Comparison of ENCODE assay signal across 14 cellular contexts in the genomic region with DNA sequence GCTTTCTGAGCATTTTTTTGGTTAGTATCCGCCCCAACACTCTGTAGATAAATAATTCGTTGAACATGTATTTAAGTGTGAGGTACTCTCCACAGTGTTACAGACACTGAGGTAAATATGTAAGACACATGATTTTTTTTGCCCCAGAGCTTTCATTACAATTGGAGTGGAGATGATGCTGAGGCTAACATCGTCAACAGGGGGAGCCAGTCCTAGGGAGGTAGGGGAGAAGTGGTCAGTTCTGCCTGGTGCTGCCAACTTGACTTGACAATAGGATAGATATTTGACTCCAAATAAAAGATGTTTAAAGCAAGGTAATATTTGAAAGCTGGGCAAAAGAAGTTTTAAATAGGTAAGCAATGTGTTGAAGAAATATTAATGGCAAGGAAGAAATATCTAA.
DNase-seq lines count a peak whose midpoint lies in the region; ATAC-seq and TF ChIP-seq lines count a peak whose summit lies in the region.
"Had no signal": no experiment of that assay in that cellular context is flagged by ENCODE, and none has a peak within 500 bp of the region (broad histone marks: within the 10 kb centered on the region; RNA-seq: fewer than 3 reads in every experiment).

No MANE protein-coding gene starts in this region.

- H3K4me3 ChIP-seq in GM12864 (ENCODE audit: low read depth, low read length) (no peak overlapping the region), liver (ENCODE audit: low read depth in 1 of 3, low read length in 3 of 3) (no peak overlapping the region)
- H3K4me3 ChIP-seq: left lung had no signal

- WGBS in liver: 35% methylated on average over 3 of the region's 3 CpGs

- TF ChIP-seq RAD21 in liver (IDR thresholded peaks at IDR 0.05): peak; percentile 8 to 10

- no peak overlapping the region for H3K9ac ChIP-seq in liver (ENCODE audit: low read depth in 1 of 2, low read length in 2 of 2)

- peak; percentile 10 for TF ChIP-seq CTCF in GM12864 (IDR thresholded peaks at IDR 0.05; ENCODE audit: low read depth, low read length, missing control alignments)
- TF ChIP-seq CTCF in liver (IDR thresholded peaks at IDR 0.05; ENCODE audit: low read depth, low read length, missing input control): no peak

- H3K27ac ChIP-seq in liver (ENCODE audit: low read depth in 1 of 2, low read length in 2 of 2): no peak overlapping the region
- H3K27ac ChIP-seq: left lung, neutrophil had no signal

- H3K36me3 ChIP-seq in liver (ENCODE audit: control insufficient read depth in 4 of 4, insufficient read depth in 3 of 4, low read depth in 1 of 4, low read length in 3 of 4): no peaks in the 10 kb centered on the region
- H3K36me3 ChIP-seq: left lung, neutrophil had no signal

- peak; percentile 30; the same call in 1 of the 3 replicates for ATAC-seq in SK-N-SH treated with all-trans-retinoic acid at 6 μM for 48 hours
- ATAC-seq in HG02763 (IDR thresholded peaks at IDR 0.05; ENCODE audit: unreplicated experiment): no peak
- ATAC-seq: left lung had no signal

- peaks cover 0 to 2% (median 0%) of the 10 kb centered on the region in 4 donors for H3K27me3 ChIP-seq in liver (ENCODE audit: control insufficient read depth in 4 of 4, insufficient read depth in 4 of 4, low read length in 3 of 4)
- H3K27me3 ChIP-seq: left lung, neutrophil had no signal

- no peaks in the 10 kb centered on the region for H3K4me1 ChIP-seq in liver (ENCODE audit: control insufficient read depth in 4 of 4, insufficient read depth in 4 of 4, low read length in 3 of 4)
- H3K4me1 ChIP-seq: left lung had no signal

- no peaks in the 10 kb centered on the region for H3K9me3 ChIP-seq in liver (ENCODE audit: control insufficient read depth in 4 of 4, low read length in 3 of 4)
- H3K9me3 ChIP-seq: left lung, neutrophil had no signal

- no peak for DNase-seq in GM12864 (ENCODE audit: low read depth)
- DNase-seq in KBM-7: peak; percentile 25
- DNase-seq in DMS153 (lab: John Stamatoyannopoulos, UW): no peak
- DNase-seq in foreskin melanocyte: no peak
- DNase-seq: activated T-cell treated with anti-CD3 and anti-CD28 coated beads, Interleukin-2, amount 50 U/mL, for 1 hour; amniotic stem cell; DMS79 treated with DMSO at 0.1 percent for 48 hours; left lung; NCI-H2029; small intestine had no signal

- in situ Hi-C loops in KBM-7 (cut with MboI; ENCODE audit: low pct_unique_long_range_greater_than_20kb, low sequenced_read_pairs): no loop called here

TF ChIP-seq in SK-N-SH treated with all-trans-retinoic acid at 6 μM for 48 hours, 23 proteins besides CTCF, POLR2A, EP300 and RAD21:
- TF ChIP-seq CSDC2 (CRISPR knock-in tag; IDR thresholded peaks at IDR 0.05): no peak
- TF ChIP-seq, protein P1, sequence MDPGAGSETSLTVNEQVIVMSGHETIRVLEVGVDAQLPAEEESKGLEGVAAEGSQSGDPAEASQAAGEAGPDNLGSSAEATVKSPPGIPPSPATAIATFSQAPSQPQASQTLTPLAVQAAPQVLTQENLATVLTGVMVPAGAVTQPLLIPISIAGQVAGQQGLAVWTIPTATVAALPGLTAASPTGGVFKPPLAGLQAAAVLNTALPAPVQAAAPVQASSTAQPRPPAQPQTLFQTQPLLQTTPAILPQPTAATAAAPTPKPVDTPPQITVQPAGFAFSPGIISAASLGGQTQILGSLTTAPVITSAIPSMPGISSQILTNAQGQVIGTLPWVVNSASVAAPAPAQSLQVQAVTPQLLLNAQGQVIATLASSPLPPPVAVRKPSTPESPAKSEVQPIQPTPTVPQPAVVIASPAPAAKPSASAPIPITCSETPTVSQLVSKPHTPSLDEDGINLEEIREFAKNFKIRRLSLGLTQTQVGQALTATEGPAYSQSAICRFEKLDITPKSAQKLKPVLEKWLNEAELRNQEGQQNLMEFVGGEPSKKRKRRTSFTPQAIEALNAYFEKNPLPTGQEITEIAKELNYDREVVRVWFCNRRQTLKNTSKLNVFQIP (CRISPR knock-in tag; IDR thresholded peaks at IDR 0.05; ENCODE audit: borderline replicate concordance, low read depth): no peak
- no peak for TF ChIP-seq BACH2 (CRISPR knock-in tag; IDR thresholded peaks at IDR 0.05; ENCODE audit: borderline replicate concordance)
- TF ChIP-seq ESRRG (CRISPR knock-in tag; IDR thresholded peaks at IDR 0.05): no peak
- TF ChIP-seq ZFP3 (CRISPR knock-in tag; IDR thresholded peaks at IDR 0.05): no peak
- TF ChIP-seq SNAI2 (CRISPR knock-in tag; IDR thresholded peaks at IDR 0.05): no peak
- TF ChIP-seq, protein P2, sequence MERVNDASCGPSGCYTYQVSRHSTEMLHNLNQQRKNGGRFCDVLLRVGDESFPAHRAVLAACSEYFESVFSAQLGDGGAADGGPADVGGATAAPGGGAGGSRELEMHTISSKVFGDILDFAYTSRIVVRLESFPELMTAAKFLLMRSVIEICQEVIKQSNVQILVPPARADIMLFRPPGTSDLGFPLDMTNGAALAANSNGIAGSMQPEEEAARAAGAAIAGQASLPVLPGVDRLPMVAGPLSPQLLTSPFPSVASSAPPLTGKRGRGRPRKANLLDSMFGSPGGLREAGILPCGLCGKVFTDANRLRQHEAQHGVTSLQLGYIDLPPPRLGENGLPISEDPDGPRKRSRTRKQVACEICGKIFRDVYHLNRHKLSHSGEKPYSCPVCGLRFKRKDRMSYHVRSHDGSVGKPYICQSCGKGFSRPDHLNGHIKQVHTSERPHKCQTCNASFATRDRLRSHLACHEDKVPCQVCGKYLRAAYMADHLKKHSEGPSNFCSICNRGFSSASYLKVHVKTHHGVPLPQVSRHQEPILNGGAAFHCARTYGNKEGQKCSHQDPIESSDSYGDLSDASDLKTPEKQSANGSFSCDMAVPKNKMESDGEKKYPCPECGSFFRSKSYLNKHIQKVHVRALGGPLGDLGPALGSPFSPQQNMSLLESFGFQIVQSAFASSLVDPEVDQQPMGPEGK (CRISPR knock-in tag; IDR thresholded peaks at IDR 0.05; ENCODE audit: borderline replicate concordance): no peak
- TF ChIP-seq ISL1 (CRISPR knock-in tag; IDR thresholded peaks at IDR 0.05): no peak

TF ChIP-seq in liver, 16 proteins besides CTCF, POLR2A, EP300 and RAD21:
- TF ChIP-seq, protein P3, sequence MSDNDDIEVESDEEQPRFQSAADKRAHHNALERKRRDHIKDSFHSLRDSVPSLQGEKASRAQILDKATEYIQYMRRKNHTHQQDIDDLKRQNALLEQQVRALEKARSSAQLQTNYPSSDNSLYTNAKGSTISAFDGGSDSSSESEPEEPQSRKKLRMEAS (IDR thresholded peaks at IDR 0.05): no peak
- TF ChIP-seq HNF4G (IDR thresholded peaks at IDR 0.05): no peak
- no peak for TF ChIP-seq EGR1 (IDR thresholded peaks at IDR 0.05; ENCODE audit: low read depth in 2 of 2)
- TF ChIP-seq, protein P4, sequence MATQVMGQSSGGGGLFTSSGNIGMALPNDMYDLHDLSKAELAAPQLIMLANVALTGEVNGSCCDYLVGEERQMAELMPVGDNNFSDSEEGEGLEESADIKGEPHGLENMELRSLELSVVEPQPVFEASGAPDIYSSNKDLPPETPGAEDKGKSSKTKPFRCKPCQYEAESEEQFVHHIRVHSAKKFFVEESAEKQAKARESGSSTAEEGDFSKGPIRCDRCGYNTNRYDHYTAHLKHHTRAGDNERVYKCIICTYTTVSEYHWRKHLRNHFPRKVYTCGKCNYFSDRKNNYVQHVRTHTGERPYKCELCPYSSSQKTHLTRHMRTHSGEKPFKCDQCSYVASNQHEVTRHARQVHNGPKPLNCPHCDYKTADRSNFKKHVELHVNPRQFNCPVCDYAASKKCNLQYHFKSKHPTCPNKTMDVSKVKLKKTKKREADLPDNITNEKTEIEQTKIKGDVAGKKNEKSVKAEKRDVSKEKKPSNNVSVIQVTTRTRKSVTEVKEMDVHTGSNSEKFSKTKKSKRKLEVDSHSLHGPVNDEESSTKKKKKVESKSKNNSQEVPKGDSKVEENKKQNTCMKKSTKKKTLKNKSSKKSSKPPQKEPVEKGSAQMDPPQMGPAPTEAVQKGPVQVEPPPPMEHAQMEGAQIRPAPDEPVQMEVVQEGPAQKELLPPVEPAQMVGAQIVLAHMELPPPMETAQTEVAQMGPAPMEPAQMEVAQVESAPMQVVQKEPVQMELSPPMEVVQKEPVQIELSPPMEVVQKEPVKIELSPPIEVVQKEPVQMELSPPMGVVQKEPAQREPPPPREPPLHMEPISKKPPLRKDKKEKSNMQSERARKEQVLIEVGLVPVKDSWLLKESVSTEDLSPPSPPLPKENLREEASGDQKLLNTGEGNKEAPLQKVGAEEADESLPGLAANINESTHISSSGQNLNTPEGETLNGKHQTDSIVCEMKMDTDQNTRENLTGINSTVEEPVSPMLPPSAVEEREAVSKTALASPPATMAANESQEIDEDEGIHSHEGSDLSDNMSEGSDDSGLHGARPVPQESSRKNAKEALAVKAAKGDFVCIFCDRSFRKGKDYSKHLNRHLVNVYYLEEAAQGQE (IDR thresholded peaks at IDR 0.05): no peak
- TF ChIP-seq SP1 (IDR thresholded peaks at IDR 0.05): no peak
- TF ChIP-seq NR2F2 (IDR thresholded peaks at IDR 0.05): no peak
- TF ChIP-seq, protein P5, sequence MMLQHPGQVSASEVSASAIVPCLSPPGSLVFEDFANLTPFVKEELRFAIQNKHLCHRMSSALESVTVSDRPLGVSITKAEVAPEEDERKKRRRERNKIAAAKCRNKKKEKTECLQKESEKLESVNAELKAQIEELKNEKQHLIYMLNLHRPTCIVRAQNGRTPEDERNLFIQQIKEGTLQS (IDR thresholded peaks at IDR 0.05): no peak
- no peak for TF ChIP-seq FOXA2 (IDR thresholded peaks at IDR 0.05)
- no peak for TF ChIP-seq GABPA (IDR thresholded peaks at IDR 0.05 in 1 of 2, conservative IDR thresholded peaks at IDR 0.05 in 1 of 2)
- TF ChIP-seq JUND (IDR thresholded peaks at IDR 0.05): no peak
- no peak for TF ChIP-seq YY1 (IDR thresholded peaks at IDR 0.05)
- TF ChIP-seq TAF1 (conservative IDR thresholded peaks at IDR 0.05): no peak
- TF ChIP-seq, protein P6, sequence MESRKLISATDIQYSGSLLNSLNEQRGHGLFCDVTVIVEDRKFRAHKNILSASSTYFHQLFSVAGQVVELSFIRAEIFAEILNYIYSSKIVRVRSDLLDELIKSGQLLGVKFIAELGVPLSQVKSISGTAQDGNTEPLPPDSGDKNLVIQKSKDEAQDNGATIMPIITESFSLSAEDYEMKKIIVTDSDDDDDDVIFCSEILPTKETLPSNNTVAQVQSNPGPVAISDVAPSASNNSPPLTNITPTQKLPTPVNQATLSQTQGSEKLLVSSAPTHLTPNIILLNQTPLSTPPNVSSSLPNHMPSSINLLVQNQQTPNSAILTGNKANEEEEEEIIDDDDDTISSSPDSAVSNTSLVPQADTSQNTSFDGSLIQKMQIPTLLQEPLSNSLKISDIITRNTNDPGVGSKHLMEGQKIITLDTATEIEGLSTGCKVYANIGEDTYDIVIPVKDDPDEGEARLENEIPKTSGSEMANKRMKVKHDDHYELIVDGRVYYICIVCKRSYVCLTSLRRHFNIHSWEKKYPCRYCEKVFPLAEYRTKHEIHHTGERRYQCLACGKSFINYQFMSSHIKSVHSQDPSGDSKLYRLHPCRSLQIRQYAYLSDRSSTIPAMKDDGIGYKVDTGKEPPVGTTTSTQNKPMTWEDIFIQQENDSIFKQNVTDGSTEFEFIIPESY (IDR thresholded peaks at IDR 0.05): no peak
- TF ChIP-seq FOXA1 (IDR thresholded peaks at IDR 0.05): no peak
- no peak for TF ChIP-seq RXRA (IDR thresholded peaks at IDR 0.05)
- no peak for TF ChIP-seq HNF4A (conservative IDR thresholded peaks at IDR 0.05)
